1 cellular context compared by ENCODE assay signal in genomic region chr2:75865702-75866101, GRCh38.
TF ChIP-seq lines count a peak whose summit lies in the region.

No MANE protein-coding gene starts in this region.

TF ChIP-seq in HepG2, 621 proteins besides CTCF, POLR2A, EP300 and RAD21 (continued from another document):
- TF ChIP-seq KIAA2018 (CRISPR knock-in tag; IDR thresholded peaks at IDR 0.05; ENCODE audit: borderline replicate concordance) (no peak), ZC3H4 (CRISPR knock-in tag; IDR thresholded peaks at IDR 0.05; ENCODE audit: borderline replicate concordance) (no peak), FOXA3 (CRISPR knock-in tag; IDR thresholded peaks at IDR 0.05) (0 out of 2 replicates have a peak, but pooled peaks have one; percentile 11), USF2 (IDR thresholded peaks at IDR 0.05; ENCODE audit: low read depth, low read length) (no peak), USF2 (CRISPR knock-in tag; IDR thresholded peaks at IDR 0.05; ENCODE audit: borderline replicate concordance) (peak; percentile 40; the same call in 1 of the 2 replicates), ZNF644 (CRISPR knock-in tag; IDR thresholded peaks at IDR 0.05; ENCODE audit: low read depth) (no peak), RARA (CRISPR knock-in tag; IDR thresholded peaks at IDR 0.05) (peak; percentile 74), SALL1 (CRISPR knock-in tag; IDR thresholded peaks at IDR 0.05) (peak; percentile 73), ZBTB20 (CRISPR knock-in tag; IDR thresholded peaks at IDR 0.05; ENCODE audit: borderline replicate concordance, low read depth) (no peak), GATAD2A (CRISPR knock-in tag; IDR thresholded peaks at IDR 0.05) (0 out of 2 replicates have a peak, but pooled peaks have one; percentile 14), FOXO1 (CRISPR knock-in tag; IDR thresholded peaks at IDR 0.05) (peak; percentile 53; the same call in 1 of the 2 replicates), ZNF496 (CRISPR knock-in tag; IDR thresholded peaks at IDR 0.05; ENCODE audit: insufficient replicate concordance) (no peak), SOX6 (IDR thresholded peaks at IDR 0.05) (no peak), SOX6 (CRISPR knock-in tag; IDR thresholded peaks at IDR 0.05) (peak; percentile 46; the same call in 1 of the 2 replicates), EHMT2 (IDR thresholded peaks at IDR 0.05; ENCODE audit: borderline replicate concordance, low read depth, low read length) (no peak; the same call in 1 of the 2 replicates), BRF2 (CRISPR knock-in tag; IDR thresholded peaks at IDR 0.05) (no peak), NR2F2 (IDR thresholded peaks at IDR 0.05; ENCODE audit: borderline replicate concordance, low read depth) (peak; percentile 71), ATF1 (CRISPR knock-in tag; IDR thresholded peaks at IDR 0.05) (0 out of 2 replicates have a peak, but pooled peaks have one; percentile 11), ZNF326 (CRISPR knock-in tag; IDR thresholded peaks at IDR 0.05; ENCODE audit: borderline replicate concordance) (no peak), SCMH1 (CRISPR knock-in tag; IDR thresholded peaks at IDR 0.05; ENCODE audit: borderline replicate concordance) (no peak)
